ENCODE assay signal across 24 cellular contexts in genomic region chr5:115271295-115272060, GRCh38. TPM values are rescaled to one million over a fixed set of nuclear protein-coding genes. Genes with fewer than 3 reads are reported as not detected.
A peak's percentile ranks its signal among the peaks of the same experiment; 100 is the strongest.
DNase-seq lines count a peak whose midpoint lies in the region; ATAC-seq and TF ChIP-seq lines count a peak whose summit lies in the region.
"Had no signal": no experiment of that assay in that cellular context is flagged by ENCODE, and none has a peak within 500 bp of the region (broad histone marks: within the 10 kb centered on the region; RNA-seq: fewer than 3 reads in every experiment).

No MANE protein-coding gene starts in this region.

- no peaks in the 10 kb centered on the region for H3K36me3 Mint-ChIP-seq in activated T-helper 17 cell treated with anti-CD3 and anti-CD28 coated beads, Interleukin-2, amount 50 U/mL, for 72 hours (ENCODE audit: low read depth)

- no peaks in the 10 kb centered on the region for H3K27me3 Mint-ChIP-seq in activated T-helper 17 cell treated with anti-CD3 and anti-CD28 coated beads, Interleukin-2, amount 50 U/mL, for 72 hours
- H3K27me3 Mint-ChIP-seq: activated CD4-positive, alpha-beta memory T cell treated with anti-CD3 and anti-CD28 coated beads for 36 hours; central memory CD8-positive, alpha-beta T cell had no signal

- no peak overlapping the region for H3K4me3 ChIP-seq in OCI-LY3 (ENCODE audit: low read length)
- H3K4me3 ChIP-seq: GM23338, ovary, Peyer's patch, upper lobe of right lung had no signal

- no peak for TF ChIP-seq CTCF in OCI-LY3 (IDR thresholded peaks at IDR 0.05; ENCODE audit: low read depth, low read length)

- H2AFZ ChIP-seq in OCI-LY3 (ENCODE audit: low read depth, low read length): no peak overlapping the region
- H2AFZ ChIP-seq: GM23338 had no signal

- H3K9ac ChIP-seq in OCI-LY3 (ENCODE audit: low read length): no peak overlapping the region

- no peaks in the 10 kb centered on the region for H3K27me3 ChIP-seq in OCI-LY3 (ENCODE audit: low read depth, low read length)
- H3K27me3 ChIP-seq: ovary, Peyer's patch, upper lobe of right lung had no signal

- H3K9me3 Mint-ChIP-seq in activated T-helper 17 cell treated with anti-CD3 and anti-CD28 coated beads, Interleukin-2, amount 50 U/mL, for 72 hours: no peaks in the 10 kb centered on the region
- H3K9me3 Mint-ChIP-seq: activated CD4-positive, alpha-beta memory T cell treated with anti-CD3 and anti-CD28 coated beads for 36 hours; central memory CD8-positive, alpha-beta T cell; GM23338; natural killer cell had no signal

- H3K79me2 ChIP-seq in OCI-LY3 (ENCODE audit: low read length): no peaks in the 10 kb centered on the region

- H4K20me1 ChIP-seq in OCI-LY3 (ENCODE audit: insufficient read depth, low read length): no peaks in the 10 kb centered on the region

- H3K27ac ChIP-seq in OCI-LY3 (ENCODE audit: low read length): no peak overlapping the region
- H3K27ac ChIP-seq: ovary, upper lobe of right lung had no signal

- H3K9me3 ChIP-seq in OCI-LY3 (ENCODE audit: insufficient read depth, low read length): no peaks in the 10 kb centered on the region
- H3K9me3 ChIP-seq: ovary, Peyer's patch, upper lobe of right lung had no signal

- peak overlapping the region; percentile 48 for H3K4me2 ChIP-seq in OCI-LY3 (ENCODE audit: low read length)
- H3K4me2 ChIP-seq: GM23338 had no signal

- H3K36me3 ChIP-seq in OCI-LY3 (replicated peaks; ENCODE audit: low read depth, low read length): no peaks in the 10 kb centered on the region
- H3K36me3 ChIP-seq: ovary had no signal

- peak; percentile 32 for DNase-seq in pons (ENCODE audit: low spot score)
- no peak for DNase-seq in NCI-H128 (lab: John Stamatoyannopoulos, UW; ENCODE audit: unreplicated experiment)
- DNase-seq: activated CD4-positive, alpha-beta memory T cell treated with anti-CD3 and anti-CD28 coated beads for 36 hours; activated naive CD4-positive, alpha-beta T cell treated with Interleukin-2 at 50 U/mL for 16 hours; activated T-cell treated with anti-CD3 and anti-CD28 coated beads for 4 hours; anterior cingulate cortex; erythroblast; mesenchymal stem cell; natural killer cell; NCI-H1436 treated with DMSO at 0.1 percent for 48 hours; NCI-H2171 treated with DMSO at 0.1 percent for 48 hours; NCI-H69; ovary; Peyer's patch; stimulated activated naive CD8-positive, alpha-beta T cell treated with anti-CD3 and anti-CD28 coated beads, Interleukin-15, Interleukin-2, amounts not matched to agents 100 U/mL and 50 U/mL, for 24 hours; upper lobe of right lung had no signal

- peak; percentile 76 for ATAC-seq in GM18511 (IDR thresholded peaks at IDR 0.05; ENCODE audit: unreplicated experiment)
- peak; percentile 73 for ATAC-seq in GM21723 (IDR thresholded peaks at IDR 0.05; ENCODE audit: unreplicated experiment)
- no peak for ATAC-seq in activated T-helper 17 cell treated with anti-CD3 and anti-CD28 coated beads, Interleukin-2, amount 50 U/mL, for 72 hours (replicated peaks)
- no peak for ATAC-seq in GM18519 (IDR thresholded peaks at IDR 0.05; ENCODE audit: low FRiP score, unreplicated experiment)
- ATAC-seq: GM23338; natural killer cell; sciatic nerve; stimulated activated naive CD8-positive, alpha-beta T cell treated with anti-CD3 and anti-CD28 coated beads, Interleukin-15, Interleukin-2, amounts not matched to agents 100 U/mL and 50 U/mL, for 24 hours; upper lobe of right lung had no signal

- no peak overlapping the region for H3K4me3 Mint-ChIP-seq in activated T-helper 17 cell treated with anti-CD3 and anti-CD28 coated beads, Interleukin-2, amount 50 U/mL, for 72 hours
- H3K4me3 Mint-ChIP-seq: activated CD4-positive, alpha-beta memory T cell treated with anti-CD3 and anti-CD28 coated beads for 36 hours; central memory CD8-positive, alpha-beta T cell; GM23338; natural killer cell had no signal

- H3K4me1 ChIP-seq in OCI-LY3 (ENCODE audit: low read length): peaks cover 11% of the 10 kb centered on the region
- H3K4me1 ChIP-seq: Peyer's patch, upper lobe of right lung had no signal

- H3K27ac Mint-ChIP-seq in activated T-helper 17 cell treated with anti-CD3 and anti-CD28 coated beads, Interleukin-2, amount 50 U/mL, for 72 hours: no peak overlapping the region
- H3K27ac Mint-ChIP-seq: activated CD4-positive, alpha-beta memory T cell treated with anti-CD3 and anti-CD28 coated beads for 36 hours; GM23338; natural killer cell had no signal

- H3K4me1 Mint-ChIP-seq in activated T-helper 17 cell treated with anti-CD3 and anti-CD28 coated beads, Interleukin-2, amount 50 U/mL, for 72 hours: no peaks in the 10 kb centered on the region
- H3K4me1 Mint-ChIP-seq: central memory CD8-positive, alpha-beta T cell; GM23338; natural killer cell had no signal

RNA-seq across cellular contexts. Expression of gene PGGT1B, which starts 8.8 kb away (rescaled TPM):
- total RNA-seq in activated T-helper 17 cell treated with anti-CD3 and anti-CD28 coated beads, Interleukin-2, amount 50 U/mL, for 72 hours: 10 to 100 TPM; 33.7 to 42.9 TPM

RNA-seq across cellular contexts. Expression of gene CCDC112, which starts 25.0 kb away (rescaled TPM):
- total RNA-seq in activated T-helper 17 cell treated with anti-CD3 and anti-CD28 coated beads, Interleukin-2, amount 50 U/mL, for 72 hours: 1 to 10 TPM; 1.4 to 1.7 TPM

Comparison
In these comparisons a context has a peak if more than half of its experiments do, and no peak if none do; other contexts are left out.
1. ATAC-seq: peak in GM18511 (single experiment) and GM21723 (single experiment); none in activated T-helper 17 cell treated with anti-CD3 and anti-CD28 coated beads, Interleukin-2, amount 50 U/mL, for 72 hours (single experiment) and GM18519 (single experiment).